ENCODE assay signal across 2 cellular contexts in the genomic region with DNA sequence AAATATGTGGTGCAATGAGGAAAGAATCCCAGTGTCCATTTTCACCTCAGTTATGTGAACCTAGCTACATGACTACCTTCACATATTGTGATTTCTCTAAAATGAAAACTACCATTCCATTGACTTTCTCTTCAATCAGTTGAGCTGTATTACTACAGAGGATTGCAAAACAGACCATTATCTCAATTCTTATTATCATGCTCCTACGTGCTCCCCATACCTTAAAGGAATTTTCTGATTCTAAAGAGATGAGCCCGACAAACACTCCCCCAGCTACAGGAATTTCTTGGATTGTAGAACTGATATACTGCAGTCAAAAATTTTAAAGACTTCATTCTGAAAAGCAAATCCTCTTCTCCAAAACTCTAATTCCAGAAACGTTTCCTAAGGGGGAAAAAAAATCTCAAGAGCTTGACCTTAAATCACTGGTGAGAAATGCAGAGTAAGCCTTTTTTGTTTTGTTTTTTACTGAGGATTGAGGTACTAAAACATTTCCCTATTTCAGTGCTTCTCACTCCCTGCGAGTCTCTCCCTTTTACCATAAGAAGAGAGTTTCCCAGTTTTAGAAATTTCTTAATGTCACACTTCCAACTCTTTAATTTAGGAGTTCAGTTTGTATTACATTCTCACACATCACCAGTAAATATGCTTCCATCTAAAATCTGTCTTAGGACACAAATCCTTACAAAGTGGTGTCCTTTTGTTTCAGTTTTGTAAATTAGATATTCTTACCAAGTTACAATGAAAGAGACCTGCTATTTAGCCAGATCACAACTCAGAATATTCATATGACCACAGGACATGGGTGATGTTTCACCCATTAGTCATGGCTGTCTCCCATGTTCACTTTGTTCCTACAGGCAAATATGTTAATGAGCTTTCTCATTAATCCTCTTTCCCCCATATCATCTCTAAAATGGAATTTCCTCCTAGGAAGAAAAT.
TF ChIP-seq lines count a peak whose summit lies in the region.

No MANE protein-coding gene starts in this region.

TF ChIP-seq in GM23338, 12 proteins besides CTCF, POLR2A, EP300 and RAD21 (continued from another document):
- no peak for TF ChIP-seq EZH2phosphoT487 (IDR thresholded peaks at IDR 0.05; ENCODE audit: unreplicated experiment)
- no peak for TF ChIP-seq ZNF114 (CRISPR knock-in tag; IDR thresholded peaks at IDR 0.05)
- no peak for TF ChIP-seq EZH2 (IDR thresholded peaks at IDR 0.05; ENCODE audit: low read depth, unreplicated experiment)

TF ChIP-seq in endothelial cell of umbilical vein, 7 proteins besides CTCF, POLR2A, EP300 and RAD21 (continued from another document):
- TF ChIP-seq JUN (IDR thresholded peaks at IDR 0.05; ENCODE audit: borderline replicate concordance, insufficient read depth, insufficient read length, low read depth): no peak
- TF ChIP-seq MAX (IDR thresholded peaks at IDR 0.05; ENCODE audit: insufficient read depth, insufficient read length): no peak
- TF ChIP-seq FOS (IDR thresholded peaks at IDR 0.05; ENCODE audit: borderline replicate concordance, insufficient read depth, low read length): peak; percentile 59
- TF ChIP-seq EZH2 (IDR thresholded peaks at IDR 0.05; ENCODE audit: borderline replicate concordance, low read depth, low read length, severe bottlenecking): no peak
- no peak for TF ChIP-seq POLR2AphosphoS5 (IDR thresholded peaks at IDR 0.05; ENCODE audit: insufficient read depth, low read depth, low read length)
- TF ChIP-seq GATA2 (IDR thresholded peaks at IDR 0.05; ENCODE audit: insufficient read depth, insufficient read length, low read depth, low read length): no peak
